24 cellular contexts compared by ENCODE assay signal in the genomic region with DNA sequence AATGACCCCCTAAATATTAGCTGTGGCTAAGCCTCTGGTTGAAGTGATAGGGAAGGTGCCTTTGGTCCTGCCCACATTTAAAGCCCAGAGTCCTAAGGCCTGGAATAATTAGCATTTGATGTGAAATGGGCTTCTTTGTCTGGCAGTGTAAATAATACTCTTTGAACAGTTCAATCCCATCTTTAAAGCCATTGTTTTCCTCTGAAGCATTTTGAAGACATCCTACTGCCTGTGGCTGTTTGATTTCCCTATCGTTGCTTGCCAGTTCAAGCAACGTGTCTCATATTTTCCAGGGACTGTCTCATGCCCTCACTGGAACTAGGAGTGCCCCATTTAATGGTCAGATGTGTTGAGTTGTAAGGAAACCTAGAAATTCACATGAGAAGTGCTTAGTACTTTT.
DNase-seq lines count a peak whose midpoint lies in the region; ATAC-seq and TF ChIP-seq lines count a peak whose summit lies in the region.
"Had no signal": no experiment of that assay in that cellular context is flagged by ENCODE, and none has a peak within 500 bp of the region (broad histone marks: within the 10 kb centered on the region; RNA-seq: fewer than 3 reads in every experiment).

No MANE protein-coding gene starts in this region.

- H3F3A ChIP-seq in PC-9 (ENCODE audit: insufficient read depth, low read depth), result peaks cover 6% of the 10 kb centered on the region

- H3K9me2 ChIP-seq in PC-9 (ENCODE audit: insufficient read depth), result no peaks in the 10 kb centered on the region

- H3K4me1 ChIP-seq in BLaER1 treated with 17β-estradiol and CSF1 and Interleukin-3, amounts not matched to agents 10 nM and 100 nM, result peaks cover 17 to 28% (median 25%) of the 10 kb centered on the region in 10 experiments
- H3K4me1 ChIP-seq in DND-41 (ENCODE audit: insufficient read depth, low read length) (peaks cover 31% of the 10 kb centered on the region), PC-9 (replicated peaks; ENCODE audit: insufficient read depth) (0 out of 2 replicates have a peak, but pooled peaks cover 11% of the 10 kb centered on the region), iPS-18a (ENCODE audit: control insufficient read depth, low read depth, low read length) (peaks cover 21% of the 10 kb centered on the region), SJCRH30 (no peaks in the 10 kb centered on the region)

- peaks cover 31% of the 10 kb centered on the region for H3K79me2 ChIP-seq in DND-41 (ENCODE audit: insufficient read depth, low read length)
- peaks cover 4% of the 10 kb centered on the region for H3K79me2 ChIP-seq in PC-9 (ENCODE audit: low read depth)

- no TSS peak for BruUV-seq in PC-9 (replicated peaks; lab: Mats Ljungman, UMichigan)

- H3K9ac ChIP-seq in BLaER1 treated with 17β-estradiol and CSF1 and Interleukin-3, amounts not matched to agents 10 nM and 100 nM, result no peak overlapping the region
- H3K9ac ChIP-seq in DND-41 (ENCODE audit: low read depth, low read length) (peak overlapping the region; percentile 96), iPS-18a (ENCODE audit: low read length) (peak overlapping the region; percentile 4)

- TF ChIP-seq CTCF in DND-41 (IDR thresholded peaks at IDR 0.05; ENCODE audit: borderline replicate concordance, extremely low read depth, low read length, poor library complexity, severe bottlenecking) (no peak), PC-9 (conservative IDR thresholded peaks at IDR 0.05) (no peak)

- H3K9me3 ChIP-seq in BLaER1 treated with 17β-estradiol and CSF1 and Interleukin-3, amounts not matched to agents 10 nM and 100 nM (replicated peaks in 1 of 11), result no peaks in the 10 kb centered on the region
- H3K9me3 ChIP-seq in DND-41 (ENCODE audit: insufficient read depth, low read length, severe bottlenecking) (no peaks in the 10 kb centered on the region), PC-9 (ENCODE audit: insufficient read depth, low read depth) (no peaks in the 10 kb centered on the region), iPS-18a (ENCODE audit: control insufficient read depth, low read depth, low read length) (no peaks in the 10 kb centered on the region), SJCRH30 (replicated peaks) (no peaks in the 10 kb centered on the region)
- H3K9me3 ChIP-seq: right atrium auricular region, thyroid gland had no signal

- H4K20me1 ChIP-seq in BLaER1 treated with 17β-estradiol and CSF1 and Interleukin-3, amounts not matched to agents 10 nM and 100 nM, result peaks cover 0 to 5% (median 0%) of the 10 kb centered on the region in 11 experiments; a peak in 1 of 22 replicates
- H4K20me1 ChIP-seq in DND-41 (ENCODE audit: insufficient read depth, low read length) (peaks cover 4% of the 10 kb centered on the region), PC-9 (ENCODE audit: insufficient read depth) (no peaks in the 10 kb centered on the region)

- CTCF ChIA-PET in PC-9 (lab: Charles Lee), result no interaction called here

- H3K4me2 ChIP-seq in BLaER1 treated with 17β-estradiol and CSF1 and Interleukin-3, amounts not matched to agents 10 nM and 100 nM, result peak overlapping the region in 8 of 11 experiments; percentile 24 to 97 (median 92); a peak in 7 of 22 replicates
- H3K4me2 ChIP-seq in DND-41 (ENCODE audit: insufficient read depth, low read length), result peak overlapping the region; percentile 64
- 0 out of 2 replicates have a peak overlapping the region, but pooled peaks have one; percentile 75 for H3K4me2 ChIP-seq in PC-9

- H3K4me3 ChIP-seq in BLaER1 treated with 17β-estradiol and CSF1 and Interleukin-3, amounts not matched to agents 10 nM and 100 nM, result no peak overlapping the region
- H3K4me3 ChIP-seq in DND-41 (ENCODE audit: low read depth in 1 of 2, low read length in 2 of 2) (no peak overlapping the region), PC-9 (no peak overlapping the region), iPS-18a (ENCODE audit: low read length) (no peak overlapping the region), SJCRH30 (no peak overlapping the region)
- H3K4me3 ChIP-seq: coronary artery, right atrium auricular region, thyroid gland had no signal

- POLR2A ChIA-PET in PC-9 (lab: Charles Lee; ENCODE audit: unreplicated experiment), result no interaction called here

- H2AFZ ChIP-seq in DND-41 (ENCODE audit: low read depth, low read length), result no peak overlapping the region
- H2AFZ ChIP-seq in PC-9, result no peak overlapping the region

- H3K36me3 ChIP-seq in BLaER1 treated with 17β-estradiol and CSF1 and Interleukin-3, amounts not matched to agents 10 nM and 100 nM, result peaks cover 0 to 17% (median 4%) of the 10 kb centered on the region in 11 experiments; a peak in 12 of 22 replicates
- H3K36me3 ChIP-seq in DND-41 (ENCODE audit: insufficient read depth, low read length) (peaks cover 4% of the 10 kb centered on the region; the same call in 1 of the 2 replicates), PC-9 (ENCODE audit: low read depth) (no peaks in the 10 kb centered on the region), iPS-18a (ENCODE audit: control insufficient read depth, low read depth, low read length) (no peaks in the 10 kb centered on the region), SJCRH30 (no peaks in the 10 kb centered on the region)
- H3K36me3 ChIP-seq: right atrium auricular region, thyroid gland had no signal

- DNase-seq in DND-41 (no peak), PC-9 (no peak), SJCRH30 (no peak), NCI-H510A (lab: John Stamatoyannopoulos, UW) (no peak)
- DNase-seq in activated effector memory CD4-positive, alpha-beta T cell treated with anti-CD3 and anti-CD28 coated beads, Interleukin-2, amount 50 U/mL, for 16 hours, result no peak
- DNase-seq: activated CD4-positive, alpha-beta T cell treated with anti-CD3 and anti-CD28 coated beads, Interleukin-2, amount 50 U/mL, for 4 hours; activated gamma-delta T cell treated with Interleukin-2 at 50 U/mL for 16 hours; amniotic stem cell; DMS53; GF-D8; glutamatergic neuron; Karpas-422; left cardiac atrium; mesenchymal stem cell; NCI-H2029 treated with DMSO at 0.1 percent for 48 hours; NCI-H524 treated with DMSO at 0.1 percent for 48 hours; stimulated activated CD4-positive, alpha-beta T cell treated with anti-CD3 and anti-CD28 coated beads, Interleukin-4, amount 100 ng/mL, for 4 hours; thyroid gland; WERI-Rb-1 had no signal

- ATAC-seq in DND-41 (ENCODE audit: insufficient read depth, low read depth), result no peak
- ATAC-seq: HCT116, left cardiac atrium had no signal

- H3K27me3 ChIP-seq in BLaER1 treated with 17β-estradiol and CSF1 and Interleukin-3, amounts not matched to agents 10 nM and 100 nM, result 0 out of 22 replicates have a peak, but pooled peaks cover 0 to 5% (median 0%) of the 10 kb centered on the region in 11 experiments
- H3K27me3 ChIP-seq in DND-41 (ENCODE audit: insufficient read depth, low read length, poor library complexity) (no peaks in the 10 kb centered on the region), PC-9 (ENCODE audit: insufficient read depth, low read depth) (no peaks in the 10 kb centered on the region), iPS-18a (ENCODE audit: control insufficient read depth, insufficient read depth, low read length) (no peaks in the 10 kb centered on the region), SJCRH30 (no peaks in the 10 kb centered on the region)
- H3K27me3 ChIP-seq: right atrium auricular region, thyroid gland had no signal

- peak overlapping the region in 4 of 11 experiments; percentile 11 to 97 (median 28); a peak in 5 of 22 replicates for H3K27ac ChIP-seq in BLaER1 treated with 17β-estradiol and CSF1 and Interleukin-3, amounts not matched to agents 10 nM and 100 nM
- H3K27ac ChIP-seq in DND-41 (ENCODE audit: low read length) (peak overlapping the region; percentile 99), PC-9 (no peak overlapping the region), iPS-18a (ENCODE audit: low read length) (no peak overlapping the region), SJCRH30 (no peak overlapping the region)
- H3K27ac ChIP-seq: coronary artery, right atrium auricular region, thyroid gland, WERI-Rb-1 had no signal

- intact Hi-C loops in PC-9 (cut with micrococcal nuclease; ENCODE audit: unreplicated experiment), result no loop called here

Comparison
In these comparisons a context has a peak if more than half of its experiments do, and no peak if none do; other contexts are left out.
1. H3K9ac ChIP-seq: peak in DND-41 (single experiment) and iPS-18a (single experiment); none in BLaER1 treated with 17β-estradiol and CSF1 and Interleukin-3, amounts not matched to agents 10 nM and 100 nM (0 of 11).
2. Peak in every context shown above with its lines, with median percentiles within 50 percentile points of each other: H3K4me2 ChIP-seq.